2 cellular contexts compared by ENCODE assay signal in genomic region chr5:138139776-138140080, GRCh38.
TF ChIP-seq lines count a peak whose summit lies in the region.

No MANE protein-coding gene starts in this region.

TF ChIP-seq in GM23338, 12 proteins besides CTCF, POLR2A, EP300 and RAD21:
- TF ChIP-seq, protein P1, sequence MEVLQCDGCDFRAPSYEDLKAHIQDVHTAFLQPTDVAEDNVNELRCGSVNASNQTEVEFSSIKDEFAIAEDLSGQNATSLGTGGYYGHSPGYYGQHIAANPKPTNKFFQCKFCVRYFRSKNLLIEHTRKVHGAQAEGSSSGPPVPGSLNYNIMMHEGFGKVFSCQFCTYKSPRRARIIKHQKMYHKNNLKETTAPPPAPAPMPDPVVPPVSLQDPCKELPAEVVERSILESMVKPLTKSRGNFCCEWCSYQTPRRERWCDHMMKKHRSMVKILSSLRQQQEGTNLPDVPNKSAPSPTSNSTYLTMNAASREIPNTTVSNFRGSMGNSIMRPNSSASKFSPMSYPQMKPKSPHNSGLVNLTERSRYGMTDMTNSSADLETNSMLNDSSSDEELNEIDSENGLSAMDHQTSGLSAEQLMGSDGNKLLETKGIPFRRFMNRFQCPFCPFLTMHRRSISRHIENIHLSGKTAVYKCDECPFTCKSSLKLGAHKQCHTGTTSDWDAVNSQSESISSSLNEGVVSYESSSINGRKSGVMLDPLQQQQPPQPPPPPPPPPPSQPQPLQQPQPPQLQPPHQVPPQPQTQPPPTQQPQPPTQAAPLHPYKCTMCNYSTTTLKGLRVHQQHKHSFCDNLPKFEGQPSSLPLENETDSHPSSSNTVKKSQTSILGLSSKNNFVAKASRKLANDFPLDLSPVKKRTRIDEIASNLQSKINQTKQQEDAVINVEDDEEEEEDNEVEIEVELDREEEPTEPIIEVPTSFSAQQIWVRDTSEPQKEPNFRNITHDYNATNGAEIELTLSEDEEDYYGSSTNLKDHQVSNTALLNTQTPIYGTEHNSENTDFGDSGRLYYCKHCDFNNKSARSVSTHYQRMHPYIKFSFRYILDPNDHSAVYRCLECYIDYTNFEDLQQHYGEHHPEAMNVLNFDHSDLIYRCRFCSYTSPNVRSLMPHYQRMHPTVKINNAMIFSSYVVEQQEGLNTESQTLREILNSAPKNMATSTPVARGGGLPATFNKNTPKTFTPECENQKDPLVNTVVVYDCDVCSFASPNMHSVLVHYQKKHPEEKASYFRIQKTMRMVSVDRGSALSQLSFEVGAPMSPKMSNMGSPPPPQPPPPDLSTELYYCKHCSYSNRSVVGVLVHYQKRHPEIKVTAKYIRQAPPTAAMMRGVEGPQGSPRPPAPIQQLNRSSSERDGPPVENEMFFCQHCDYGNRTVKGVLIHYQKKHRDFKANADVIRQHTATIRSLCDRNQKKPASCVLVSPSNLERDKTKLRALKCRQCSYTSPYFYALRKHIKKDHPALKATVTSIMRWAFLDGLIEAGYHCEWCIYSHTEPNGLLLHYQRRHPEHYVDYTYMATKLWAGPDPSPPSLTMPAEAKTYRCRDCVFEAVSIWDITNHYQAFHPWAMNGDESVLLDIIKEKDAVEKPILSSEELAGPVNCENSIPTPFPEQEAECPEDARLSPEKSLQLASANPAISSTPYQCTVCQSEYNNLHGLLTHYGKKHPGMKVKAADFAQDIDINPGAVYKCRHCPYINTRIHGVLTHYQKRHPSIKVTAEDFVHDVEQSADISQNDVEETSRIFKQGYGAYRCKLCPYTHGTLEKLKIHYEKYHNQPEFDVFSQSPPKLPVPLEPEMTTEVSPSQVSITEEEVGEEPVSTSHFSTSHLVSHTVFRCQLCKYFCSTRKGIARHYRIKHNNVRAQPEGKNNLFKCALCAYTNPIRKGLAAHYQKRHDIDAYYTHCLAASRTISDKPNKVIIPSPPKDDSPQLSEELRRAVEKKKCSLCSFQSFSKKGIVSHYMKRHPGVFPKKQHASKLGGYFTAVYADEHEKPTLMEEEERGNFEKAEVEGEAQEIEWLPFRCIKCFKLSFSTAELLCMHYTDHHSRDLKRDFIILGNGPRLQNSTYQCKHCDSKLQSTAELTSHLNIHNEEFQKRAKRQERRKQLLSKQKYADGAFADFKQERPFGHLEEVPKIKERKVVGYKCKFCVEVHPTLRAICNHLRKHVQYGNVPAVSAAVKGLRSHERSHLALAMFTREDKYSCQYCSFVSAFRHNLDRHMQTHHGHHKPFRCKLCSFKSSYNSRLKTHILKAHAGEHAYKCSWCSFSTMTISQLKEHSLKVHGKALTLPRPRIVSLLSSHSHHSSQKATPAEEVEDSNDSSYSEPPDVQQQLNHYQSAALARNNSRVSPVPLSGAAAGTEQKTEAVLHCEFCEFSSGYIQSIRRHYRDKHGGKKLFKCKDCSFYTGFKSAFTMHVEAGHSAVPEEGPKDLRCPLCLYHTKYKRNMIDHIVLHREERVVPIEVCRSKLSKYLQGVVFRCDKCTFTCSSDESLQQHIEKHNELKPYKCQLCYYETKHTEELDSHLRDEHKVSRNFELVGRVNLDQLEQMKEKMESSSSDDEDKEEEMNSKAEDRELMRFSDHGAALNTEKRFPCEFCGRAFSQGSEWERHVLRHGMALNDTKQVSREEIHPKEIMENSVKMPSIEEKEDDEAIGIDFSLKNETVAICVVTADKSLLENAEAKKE (CRISPR knock-in tag; IDR thresholded peaks at IDR 0.05), result no peak

TF ChIP-seq in endothelial cell of umbilical vein, 7 proteins besides CTCF, POLR2A, EP300 and RAD21:
- TF ChIP-seq EZH2 (IDR thresholded peaks at IDR 0.05; ENCODE audit: borderline replicate concordance, low read depth, low read length, severe bottlenecking), result no peak
- no peak for TF ChIP-seq GATA2 (IDR thresholded peaks at IDR 0.05; ENCODE audit: insufficient read depth, insufficient read length, low read depth, low read length)
- TF ChIP-seq FOS (IDR thresholded peaks at IDR 0.05; ENCODE audit: borderline replicate concordance, insufficient read depth, low read length), result no peak
- no peak for TF ChIP-seq JUN (IDR thresholded peaks at IDR 0.05; ENCODE audit: borderline replicate concordance, insufficient read depth, insufficient read length, low read depth)
- TF ChIP-seq MYC (IDR thresholded peaks at IDR 0.05; ENCODE audit: low read depth, low read length), result no peak
- no peak for TF ChIP-seq MAX (IDR thresholded peaks at IDR 0.05; ENCODE audit: insufficient read depth, insufficient read length)
- no peak for TF ChIP-seq POLR2AphosphoS5 (IDR thresholded peaks at IDR 0.05; ENCODE audit: insufficient read depth, low read depth, low read length)
